8 cellular contexts compared by ENCODE assay signal in genomic region chr17:41919165-41919817, GRCh38. TPM values are rescaled to one million over a fixed set of nuclear protein-coding genes. Genes with fewer than 3 reads are reported as not detected.
A peak's percentile ranks its signal among the peaks of the same experiment; 100 is the strongest.
DNase-seq lines count a peak whose midpoint lies in the region; ATAC-seq lines count a peak whose summit lies in the region.

No MANE protein-coding gene starts in this region.

- H3K27ac ChIP-seq in effector memory CD4-positive, alpha-beta T cell (ENCODE audit: insufficient read depth, low read length, poor library complexity, severe bottlenecking), result no peak overlapping the region
- no peak overlapping the region for H3K27ac ChIP-seq in urinary bladder (ENCODE audit: low read depth)

- WGBS in urinary bladder, result 5% methylated on average over 33 of the region's 33 CpGs

- H3K9me3 ChIP-seq in effector memory CD4-positive, alpha-beta T cell (ENCODE audit: control insufficient read depth, low read length), result no peaks in the 10 kb centered on the region
- no peaks in the 10 kb centered on the region for H3K9me3 ChIP-seq in mononuclear cell (ENCODE audit: low read depth, low read length)

- peak overlapping the region; percentile 100 for H3K4me3 ChIP-seq in effector memory CD4-positive, alpha-beta T cell (ENCODE audit: insufficient read depth, low read depth, low read length, poor library complexity, severe bottlenecking)
- H3K4me3 ChIP-seq in mononuclear cell (ENCODE audit: low read length) (peak overlapping the region; percentile 82), urinary bladder (ENCODE audit: low read depth, low read length) (peak overlapping the region; percentile 90)

- DNase-seq in OCI-M2 (lab: John Stamatoyannopoulos, UW; ENCODE audit: unreplicated experiment) (peak; percentile 57), RPMI8226 (no peak)
- DNase-seq in effector memory CD4-positive, alpha-beta T cell, result no peak
- DNase-seq in NK-92 treated with Interleukin-12 subunit alpha and Interleukin-12 subunit beta, amount 100 ng/mL, for 24 hours (lab: John Stamatoyannopoulos, UW), result no peak

- ATAC-seq in GM18909 (IDR thresholded peaks at IDR 0.05; ENCODE audit: poor library complexity, unreplicated experiment) (peak; percentile 11), HG03159 (IDR thresholded peaks at IDR 0.05; ENCODE audit: unreplicated experiment) (peak; percentile 9)

- no peaks in the 10 kb centered on the region for H3K36me3 ChIP-seq in effector memory CD4-positive, alpha-beta T cell (ENCODE audit: control insufficient read depth, insufficient read depth, low read length)
- no peaks in the 10 kb centered on the region for H3K36me3 ChIP-seq in urinary bladder (ENCODE audit: insufficient read depth)

- peaks cover 9% of the 10 kb centered on the region for H3K4me1 ChIP-seq in effector memory CD4-positive, alpha-beta T cell (ENCODE audit: control insufficient read depth, insufficient read depth, low read length, poor library complexity, severe bottlenecking)
- H3K4me1 ChIP-seq in mononuclear cell (ENCODE audit: insufficient read depth, low read length) (peaks cover 36% of the 10 kb centered on the region), urinary bladder (ENCODE audit: insufficient read depth) (no peaks in the 10 kb centered on the region)

- H3K27me3 ChIP-seq in effector memory CD4-positive, alpha-beta T cell (replicated peaks; ENCODE audit: control insufficient read depth, insufficient read depth, low read length, poor library complexity, severe bottlenecking), result no peaks in the 10 kb centered on the region
- no peaks in the 10 kb centered on the region for H3K27me3 ChIP-seq in mononuclear cell (ENCODE audit: insufficient read depth, low read length)

RNA-seq across cellular contexts. Expression of gene ACLY, which starts 0.5 kb away (rescaled TPM):
- total RNA-seq in mononuclear cell, result 23.8 TPM
- 64.1 TPM for total RNA-seq in urinary bladder
- 51.7 TPM for polyA plus RNA-seq in urinary bladder

RNA-seq across cellular contexts. Expression of gene ODAD4, which starts 11.1 kb away (rescaled TPM):
- total RNA-seq in mononuclear cell, result not detected
- 1.4 TPM for total RNA-seq in urinary bladder
- 2.0 TPM for polyA plus RNA-seq in urinary bladder

RNA-seq across cellular contexts. Expression of gene CNP, which starts 47.3 kb away (rescaled TPM):
- total RNA-seq in mononuclear cell (16.7 TPM), urinary bladder (28.7 TPM)
- polyA plus RNA-seq in urinary bladder, result 66.6 TPM

RNA-seq across cellular contexts. Expression of gene KLHL11, which starts 54.1 kb away (rescaled TPM):
- 60.7 TPM for total RNA-seq in mononuclear cell
- 35.0 TPM for total RNA-seq in urinary bladder
- polyA plus RNA-seq in urinary bladder, result 3.8 TPM
